In genomic region chr3:40800343-40800742, GRCh38 we compare ENCODE assay signal across 11 cellular contexts.
DNase-seq lines count a peak whose midpoint lies in the region; ATAC-seq and TF ChIP-seq lines count a peak whose summit lies in the region.
"Had no signal": no experiment of that assay in that cellular context is flagged by ENCODE, and none has a peak within 500 bp of the region (broad histone marks: within the 10 kb centered on the region; RNA-seq: fewer than 3 reads in every experiment).

No MANE protein-coding gene starts in this region.

- no peak for DNase-seq in Right ventricle myocardium inferior (ENCODE audit: missing footprints)
- DNase-seq in left ventricle myocardium inferior = no peak
- DNase-seq in astrocyte of the cerebellum (ENCODE audit: low read depth) = peak; percentile 97
- DNase-seq in islet precursor cell = peak; percentile 87
- DNase-seq in DMS114 treated with DMSO at 0.1 percent for 48 hours (lab: John Stamatoyannopoulos, UW; ENCODE audit: unreplicated experiment) = no peak
- DNase-seq in dorsolateral prefrontal cortex = no peak
- DNase-seq in D341Med (ENCODE audit: low spot score) = no peak
- DNase-seq: activated CD8-positive, alpha-beta T cell treated with anti-CD3 and anti-CD28 coated beads, Interleukin-2, amount 10 ng/mL, durations not matched to agents 7 days and 5 days; NCI-H1105; stimulated activated CD4-positive, alpha-beta T cell treated with anti-CD3 and anti-CD28 coated beads, Interleukin-4, amount 100 ng/mL, for 4 hours had no signal

- in situ Hi-C loops in astrocyte of the cerebellum (cut with HindIII; ENCODE audit: low sequenced_read_pairs) = no loop called here

- H3K27ac ChIP-seq in left ventricle myocardium inferior (replicated peaks) (no peak overlapping the region), dorsolateral prefrontal cortex (no peak overlapping the region)

- H3K4me1 ChIP-seq in left ventricle myocardium inferior = peaks cover 5% of the 10 kb centered on the region

- peak; percentile 79 for ATAC-seq in Right ventricle myocardium inferior
- ATAC-seq in GM18861 (IDR thresholded peaks at IDR 0.05; ENCODE audit: unreplicated experiment) = no peak
- ATAC-seq: activated CD8-positive, alpha-beta T cell treated with anti-CD3 and anti-CD28 coated beads, Interleukin-2, amount 10 ng/mL, durations not matched to agents 7 days and 5 days had no signal

- intact Hi-C loops in Right ventricle myocardium inferior (cut with DNase I) (no loop called here), left ventricle myocardium inferior (cut with micrococcal nuclease) (no loop called here), dorsolateral prefrontal cortex (cut with DNase I) (no loop called here)

- TF ChIP-seq CTCF in left ventricle myocardium inferior (IDR thresholded peaks at IDR 0.05; ENCODE audit: borderline replicate concordance) (no peak), astrocyte of the cerebellum (IDR thresholded peaks at IDR 0.05; ENCODE audit: low read depth, low read length, missing control alignments) (no peak), dorsolateral prefrontal cortex (IDR thresholded peaks at IDR 0.05 in 54 of 56, conservative IDR thresholded peaks at IDR 0.05 in 2 of 56; ENCODE audit: low read depth in 1 of 56, partially characterized antibody in 56 of 56) (no peak)

- H3K36me3 ChIP-seq in left ventricle myocardium inferior = no peaks in the 10 kb centered on the region

- H3K9me3 ChIP-seq in left ventricle myocardium inferior (replicated peaks) = peaks cover 6% of the 10 kb centered on the region

- H3K27me3 ChIP-seq in left ventricle myocardium inferior (ENCODE audit: low read depth) (no peaks in the 10 kb centered on the region), dorsolateral prefrontal cortex (no peaks in the 10 kb centered on the region)

- H3K4me3 ChIP-seq in left ventricle myocardium inferior = no peak overlapping the region
- no peak overlapping the region for H3K4me3 ChIP-seq in astrocyte of the cerebellum (ENCODE audit: low read depth, low read length)
- no peak overlapping the region for H3K4me3 ChIP-seq in dorsolateral prefrontal cortex

Comparison
In these comparisons a context has a peak if more than half of its experiments do, and no peak if none do; other contexts are left out.
1. DNase-seq: peak in astrocyte of the cerebellum (single experiment) and islet precursor cell (single experiment); none in Right ventricle myocardium inferior (single experiment), left ventricle myocardium inferior (single experiment), DMS114 treated with DMSO at 0.1 percent for 48 hours (single experiment), dorsolateral prefrontal cortex (0 of 10) and D341Med (single experiment).